Comparison of ENCODE assay signal across 15 cellular contexts in genomic region chr6:35058827-35059522, GRCh38.
DNase-seq lines count a peak whose midpoint lies in the region; ATAC-seq and TF ChIP-seq lines count a peak whose summit lies in the region.
"Had no signal": no experiment of that assay in that cellular context is flagged by ENCODE, and none has a peak within 500 bp of the region (broad histone marks: within the 10 kb centered on the region; RNA-seq: fewer than 3 reads in every experiment).

No MANE protein-coding gene starts in this region.

- H3K27ac ChIP-seq in stomach smooth muscle (ENCODE audit: low read length) = peak overlapping the region; percentile 53
- peak overlapping the region in 1 of 2 donors; percentile 7 for H3K27ac ChIP-seq in tibial artery

- no peak overlapping the region for H3K9ac ChIP-seq in stomach smooth muscle (ENCODE audit: low read length in 2 of 2)

- H3K27me3 ChIP-seq in stomach smooth muscle (ENCODE audit: control insufficient read depth in 1 of 2, insufficient read depth in 2 of 2, low read length in 2 of 2) (no peaks in the 10 kb centered on the region), tibial artery (no peaks in the 10 kb centered on the region)

- intact Hi-C loops in activated B cell treated with CpG ODN at 0.5 μM for 24 hours (cut with micrococcal nuclease) (no loop called here), mucosa of descending colon (cut with DNase I, micrococcal nuclease) (no loop called here), tibial artery (cut with DNase I; ENCODE audit: low total_unique reads) (no loop called here)

- H3K27me3 Mint-ChIP-seq in activated naive CD8-positive, alpha-beta T cell treated with anti-CD3 and anti-CD28 coated beads, Interleukin-2, amount 10 ng/mL, durations not matched to agents 7 days and 5 days = no peaks in the 10 kb centered on the region
- no peaks in the 10 kb centered on the region for H3K27me3 Mint-ChIP-seq in activated naive CD8-positive, alpha-beta T cell treated with anti-CD3 and anti-CD28 coated beads, Interleukin-2, amount 50 U/mL, for 24 hours
- no peaks in the 10 kb centered on the region for H3K27me3 Mint-ChIP-seq in activated B cell treated with CpG ODN at 0.5 μM for 24 hours

- H3K36me3 Mint-ChIP-seq in activated naive CD8-positive, alpha-beta T cell treated with anti-CD3 and anti-CD28 coated beads, Interleukin-2, amount 10 ng/mL, durations not matched to agents 7 days and 5 days = peaks cover 2% of the 10 kb centered on the region
- H3K36me3 Mint-ChIP-seq in activated naive CD8-positive, alpha-beta T cell treated with anti-CD3 and anti-CD28 coated beads, Interleukin-2, amount 50 U/mL, for 24 hours (ENCODE audit: low read depth) = no peaks in the 10 kb centered on the region
- peaks cover 40% of the 10 kb centered on the region for H3K36me3 Mint-ChIP-seq in activated B cell treated with CpG ODN at 0.5 μM for 24 hours (ENCODE audit: low read depth)

- H3K36me3 ChIP-seq in mucosa of descending colon (ENCODE audit: low read depth) = peaks cover 3% of the 10 kb centered on the region
- H3K36me3 ChIP-seq in stomach smooth muscle (ENCODE audit: control insufficient read depth in 2 of 2, insufficient read depth in 2 of 2, low read length in 2 of 2) = peaks cover 52 to 61% of the 10 kb centered on the region in 2 donors
- H3K36me3 ChIP-seq in tibial artery = peaks cover 32 to 90% (median 53%) of the 10 kb centered on the region in 3 donors

- TF ChIP-seq CTCF in activated B cell treated with CpG ODN at 0.5 μM for 24 hours (IDR thresholded peaks at IDR 0.05) (no peak), mucosa of descending colon (IDR thresholded peaks at IDR 0.05) (no peak), tibial artery (IDR thresholded peaks at IDR 0.05) (no peak)

- CTCF ChIA-PET in activated B cell treated with CpG ODN at 0.5 μM for 24 hours (lab: Charles Lee) = interaction anchor here (0.6 kb wide), 1 partner anchor 80 kb away, joined by 3 read pairs; no protein-coding TSS in a partner anchor

- POLR2A ChIA-PET in activated naive CD8-positive, alpha-beta T cell treated with anti-CD3 and anti-CD28 coated beads, Interleukin-2, amount 10 ng/mL, durations not matched to agents 7 days and 5 days (lab: Charles Lee) = interaction anchor here (1.4 kb wide), 1 partner anchor 11 kb away, joined by 3 read pairs; no protein-coding TSS in a partner anchor
- POLR2A ChIA-PET in activated B cell treated with CpG ODN at 0.5 μM for 24 hours (lab: Charles Lee) = no interaction called here

- peak; percentile 69 for ATAC-seq in activated naive CD8-positive, alpha-beta T cell treated with anti-CD3 and anti-CD28 coated beads, Interleukin-2, amount 10 ng/mL, durations not matched to agents 7 days and 5 days (ENCODE audit: low read depth)
- ATAC-seq in activated naive CD8-positive, alpha-beta T cell treated with anti-CD3 and anti-CD28 coated beads, Interleukin-2, amount 50 U/mL, for 24 hours = no peak
- peak; percentile 50 for ATAC-seq in activated B cell treated with CpG ODN at 0.5 μM for 24 hours (ENCODE audit: low read depth)
- ATAC-seq in mucosa of descending colon = peak; percentile 12
- ATAC-seq in HG02981 (IDR thresholded peaks at IDR 0.05; ENCODE audit: unreplicated experiment) = no peak
- ATAC-seq in GM18502 (IDR thresholded peaks at IDR 0.05; ENCODE audit: poor library complexity, unreplicated experiment) = no peak
- ATAC-seq: K562 had no signal

- DNase-seq in activated naive CD8-positive, alpha-beta T cell treated with anti-CD3 and anti-CD28 coated beads, Interleukin-2, amount 10 ng/mL, durations not matched to agents 7 days and 5 days = no peak
- no peak for DNase-seq in activated naive CD8-positive, alpha-beta T cell treated with anti-CD3 and anti-CD28 coated beads, Interleukin-2, amount 50 U/mL, for 24 hours
- DNase-seq in activated B cell treated with CpG ODN at 0.5 μM for 24 hours (no peak), mucosa of descending colon (no peak), tibial artery (no peak)
- DNase-seq: activated CD4-positive, alpha-beta T cell treated with anti-CD3 and anti-CD28 coated beads for 48 hours; activated T-cell treated with anti-CD3 and anti-CD28 coated beads, Interleukin-2, amount 50 U/mL, for 1 hour; GDM1; NCI-H146; stimulated activated CD8-positive, alpha-beta memory T cell treated with anti-CD3 and anti-CD28 coated beads, Interleukin-4, amount 100 ng/mL, for 48 hours; T-helper 2 cell had no signal

- H3K9me3 ChIP-seq in mucosa of descending colon = no peaks in the 10 kb centered on the region
- no peaks in the 10 kb centered on the region for H3K9me3 ChIP-seq in stomach smooth muscle (ENCODE audit: control insufficient read depth in 2 of 2, low read length in 2 of 2)
- H3K9me3 ChIP-seq in tibial artery = no peaks in the 10 kb centered on the region

- H3K4me3 Mint-ChIP-seq in activated naive CD8-positive, alpha-beta T cell treated with anti-CD3 and anti-CD28 coated beads, Interleukin-2, amount 10 ng/mL, durations not matched to agents 7 days and 5 days = no peak overlapping the region
- H3K4me3 Mint-ChIP-seq in activated naive CD8-positive, alpha-beta T cell treated with anti-CD3 and anti-CD28 coated beads, Interleukin-2, amount 50 U/mL, for 24 hours = no peak overlapping the region
- H3K4me3 Mint-ChIP-seq in activated B cell treated with CpG ODN at 0.5 μM for 24 hours = no peak overlapping the region

- H3K4me1 ChIP-seq in mucosa of descending colon (ENCODE audit: low read depth) = no peaks in the 10 kb centered on the region
- H3K4me1 ChIP-seq in stomach smooth muscle (ENCODE audit: control insufficient read depth, insufficient read depth, low read length) = peaks cover 67% of the 10 kb centered on the region
- H3K4me1 ChIP-seq in tibial artery = peaks cover 0 to 12% (median 0%) of the 10 kb centered on the region in 4 donors

- H3K4me3 ChIP-seq in mucosa of descending colon (no peak overlapping the region), stomach smooth muscle (ENCODE audit: low read length in 2 of 2) (no peak overlapping the region), tibial artery (peak overlapping the region in 1 of 2 donors; percentile 22)
- H3K4me3 ChIP-seq: K562 had no signal

- H3K4me1 Mint-ChIP-seq in activated naive CD8-positive, alpha-beta T cell treated with anti-CD3 and anti-CD28 coated beads, Interleukin-2, amount 10 ng/mL, durations not matched to agents 7 days and 5 days = peaks cover 22% of the 10 kb centered on the region
- peaks cover 6% of the 10 kb centered on the region for H3K4me1 Mint-ChIP-seq in activated naive CD8-positive, alpha-beta T cell treated with anti-CD3 and anti-CD28 coated beads, Interleukin-2, amount 50 U/mL, for 24 hours
- H3K4me1 Mint-ChIP-seq in activated B cell treated with CpG ODN at 0.5 μM for 24 hours = peaks cover 12% of the 10 kb centered on the region

- no peaks in the 10 kb centered on the region for H3K9me3 Mint-ChIP-seq in activated naive CD8-positive, alpha-beta T cell treated with anti-CD3 and anti-CD28 coated beads, Interleukin-2, amount 10 ng/mL, durations not matched to agents 7 days and 5 days
- H3K9me3 Mint-ChIP-seq in activated naive CD8-positive, alpha-beta T cell treated with anti-CD3 and anti-CD28 coated beads, Interleukin-2, amount 50 U/mL, for 24 hours = no peaks in the 10 kb centered on the region
- H3K9me3 Mint-ChIP-seq in activated B cell treated with CpG ODN at 0.5 μM for 24 hours = no peaks in the 10 kb centered on the region

- H3K27ac Mint-ChIP-seq in activated naive CD8-positive, alpha-beta T cell treated with anti-CD3 and anti-CD28 coated beads, Interleukin-2, amount 10 ng/mL, durations not matched to agents 7 days and 5 days = no peak overlapping the region
- no peak overlapping the region for H3K27ac Mint-ChIP-seq in activated naive CD8-positive, alpha-beta T cell treated with anti-CD3 and anti-CD28 coated beads, Interleukin-2, amount 50 U/mL, for 24 hours
- H3K27ac Mint-ChIP-seq in activated B cell treated with CpG ODN at 0.5 μM for 24 hours = peak overlapping the region; percentile 36

Comparison
In these comparisons a context has a peak if more than half of its experiments do, and no peak if none do; other contexts are left out.
1. ATAC-seq: peak in activated naive CD8-positive, alpha-beta T cell treated with anti-CD3 and anti-CD28 coated beads, Interleukin-2, amount 10 ng/mL, durations not matched to agents 7 days and 5 days (single experiment), activated B cell treated with CpG ODN at 0.5 μM for 24 hours (single experiment) and mucosa of descending colon (single experiment); none in activated naive CD8-positive, alpha-beta T cell treated with anti-CD3 and anti-CD28 coated beads, Interleukin-2, amount 50 U/mL, for 24 hours (single experiment), HG02981 (single experiment) and GM18502 (single experiment).